Comparison of ENCODE assay signal across 12 cellular contexts in genomic region chr12:104460041-104460757, GRCh38. TPM values are rescaled to one million over a fixed set of nuclear protein-coding genes. Genes with fewer than 3 reads are reported as not detected.
DNase-seq lines count a peak whose midpoint lies in the region; ATAC-seq and TF ChIP-seq lines count a peak whose summit lies in the region.
"Had no signal": no experiment of that assay in that cellular context is flagged by ENCODE, and none has a peak within 500 bp of the region (broad histone marks: within the 10 kb centered on the region; RNA-seq: fewer than 3 reads in every experiment).

No MANE protein-coding gene starts in this region.

- peaks cover 80% of the 10 kb centered on the region for H3K79me2 ChIP-seq in MM.1S (ENCODE audit: low read length)
- peaks cover 69% of the 10 kb centered on the region for H3K79me2 ChIP-seq in neural cell (replicated peaks; ENCODE audit: insufficient read depth, low read length)

- H3K27ac Mint-ChIP-seq in CD8-positive, alpha-beta T cell, result peak overlapping the region; percentile 93

- no peak for TF ChIP-seq EP300 in neural cell (conservative IDR thresholded peaks at IDR 0.05; ENCODE audit: poor library complexity, severe bottlenecking)

- intact Hi-C loops in CD8-positive, alpha-beta T cell (cut with DNase I, micrococcal nuclease), result no loop called here

- DNase-seq in CD8-positive, alpha-beta T cell, result no peak
- DNase-seq in MM.1S (no peak), cerebellum (ENCODE audit: low spot score) (peak; percentile 61), dermis blood vessel endothelial cell (no peak)
- DNase-seq: DMS79, NCI-H2171, retina, SW 1271 had no signal

- no peak for TF ChIP-seq RAD21 in neural cell (conservative IDR thresholded peaks at IDR 0.05)

- peaks cover 74% of the 10 kb centered on the region for H3K4me1 ChIP-seq in CD8-positive, alpha-beta T cell (ENCODE audit: insufficient read depth, low read length)
- peaks cover 39% of the 10 kb centered on the region for H3K4me1 ChIP-seq in MM.1S (ENCODE audit: low read length)

- H4K20me1 ChIP-seq in MM.1S (ENCODE audit: insufficient read depth, low read length) (no peaks in the 10 kb centered on the region), neural cell (ENCODE audit: insufficient read depth) (no peaks in the 10 kb centered on the region)

- peaks cover 66% of the 10 kb centered on the region for H3K4me1 Mint-ChIP-seq in CD8-positive, alpha-beta T cell (ENCODE audit: low read depth)

- no peaks in the 10 kb centered on the region for H3K9me3 ChIP-seq in CD8-positive, alpha-beta T cell (ENCODE audit: low read length)
- no peaks in the 10 kb centered on the region for H3K9me3 ChIP-seq in MM.1S (replicated peaks; ENCODE audit: insufficient read depth, low read length)
- no peaks in the 10 kb centered on the region for H3K9me3 ChIP-seq in neural cell (ENCODE audit: low read length)

- peak overlapping the region; percentile 99 for H3K4me3 Mint-ChIP-seq in CD8-positive, alpha-beta T cell

- no peaks in the 10 kb centered on the region for H3K9me3 Mint-ChIP-seq in CD8-positive, alpha-beta T cell

- H3K9me2 ChIP-seq in MM.1S (replicated peaks; ENCODE audit: insufficient read depth, low read length), result no peaks in the 10 kb centered on the region
- H3K9me2 ChIP-seq in neural cell (ENCODE audit: insufficient read depth, low read length), result no peaks in the 10 kb centered on the region

- no peaks in the 10 kb centered on the region for H3K27me3 ChIP-seq in CD8-positive, alpha-beta T cell (ENCODE audit: insufficient read depth, low read length)
- H3K27me3 ChIP-seq in MM.1S (replicated peaks; ENCODE audit: insufficient read depth, low read length) (no peaks in the 10 kb centered on the region), neural cell (ENCODE audit: insufficient read depth, low read depth, low read length) (no peaks in the 10 kb centered on the region)

- POLR2A ChIA-PET in CD8-positive, alpha-beta T cell (lab: Charles Lee), result interaction anchor here (0.8 to 4.0 kb wide), 3 partner anchors 12 to 108 kb away, joined by 3 to 25 read pairs (median 5); no protein-coding TSS in a partner anchor

- no peak for TF ChIP-seq CTCF in CD8-positive, alpha-beta T cell (IDR thresholded peaks at IDR 0.05)
- no peak for TF ChIP-seq CTCF in MM.1S (IDR thresholded peaks at IDR 0.05; ENCODE audit: low read length)
- TF ChIP-seq CTCF in neural cell (IDR thresholded peaks at IDR 0.05; ENCODE audit: poor library complexity, severe bottlenecking), result no peak

- H3K9ac ChIP-seq in MM.1S (ENCODE audit: low read length), result peak overlapping the region; percentile 81; the same call in 1 of the 2 replicates
- peak overlapping the region; percentile 82 for H3K9ac ChIP-seq in neural cell (ENCODE audit: low read length)

- H3K4me2 ChIP-seq in MM.1S (ENCODE audit: low read depth, low read length) (peak overlapping the region; percentile 95), neural cell (ENCODE audit: low read length) (peak overlapping the region; percentile 83)

- no peaks in the 10 kb centered on the region for H3K27me3 Mint-ChIP-seq in CD8-positive, alpha-beta T cell (ENCODE audit: low read depth)

- no peak for ATAC-seq in CD8-positive, alpha-beta T cell
- ATAC-seq in GM18861 (IDR thresholded peaks at IDR 0.05; ENCODE audit: unreplicated experiment) (no peak), HG03571 (IDR thresholded peaks at IDR 0.05; ENCODE audit: unreplicated experiment) (no peak), GM19463 (IDR thresholded peaks at IDR 0.05; ENCODE audit: unreplicated experiment) (no peak)

- no peaks in the 10 kb centered on the region for H3K36me3 ChIP-seq in CD8-positive, alpha-beta T cell (ENCODE audit: insufficient read depth, low read length)
- H3K36me3 ChIP-seq in MM.1S (replicated peaks; ENCODE audit: insufficient read depth, low read length) (no peaks in the 10 kb centered on the region), neural cell (ENCODE audit: insufficient read depth, low read length) (no peaks in the 10 kb centered on the region)

- no peak overlapping the region for H2AFZ ChIP-seq in MM.1S (ENCODE audit: low read length)
- H2AFZ ChIP-seq in neural cell (ENCODE audit: low read depth, low read length), result no peak overlapping the region

- H3K4me3 ChIP-seq in CD8-positive, alpha-beta T cell (ENCODE audit: low read depth, low read length), result peak overlapping the region; percentile 88
- H3K4me3 ChIP-seq in MM.1S (ENCODE audit: low read length), result peak overlapping the region; percentile 91
- H3K4me3 ChIP-seq in neural cell (ENCODE audit: low read length), result peak overlapping the region; percentile 88

- H3F3A ChIP-seq in MM.1S (ENCODE audit: insufficient read depth, low read length) (peaks cover 39% of the 10 kb centered on the region), neural cell (ENCODE audit: insufficient read depth, low read length, poor library complexity, severe bottlenecking) (no peaks in the 10 kb centered on the region)

- H3K27ac ChIP-seq in CD8-positive, alpha-beta T cell (ENCODE audit: low read depth, low read length), result peak overlapping the region; percentile 70
- peak overlapping the region; percentile 91; the same call in 1 of the 2 replicates for H3K27ac ChIP-seq in MM.1S (ENCODE audit: low read length)
- no peak overlapping the region for H3K27ac ChIP-seq in neural cell (ENCODE audit: low read length)

- CTCF ChIA-PET in CD8-positive, alpha-beta T cell (lab: Charles Lee), result interaction anchor here (0.7 to 3.2 kb wide), 6 partner anchors 16 to 200 kb away, joined by 3 to 15 read pairs (median 4); no protein-coding TSS in a partner anchor

- H3K36me3 Mint-ChIP-seq in CD8-positive, alpha-beta T cell, result peaks cover 13% of the 10 kb centered on the region

TF ChIP-seq in neural cell, 6 proteins besides CTCF, POLR2A, EP300 and RAD21:
- TF ChIP-seq SMC3 (conservative IDR thresholded peaks at IDR 0.05; ENCODE audit: poor library complexity) (no peak), REST (IDR thresholded peaks at IDR 0.05; ENCODE audit: borderline replicate concordance) (no peak), POLR2AphosphoS5 (IDR thresholded peaks at IDR 0.05) (no peak), TAF1 (IDR thresholded peaks at IDR 0.05; ENCODE audit: low read depth) (no peak), MXI1 (conservative IDR thresholded peaks at IDR 0.05; ENCODE audit: poor library complexity, severe bottlenecking) (no peak), EZH2 (IDR thresholded peaks at IDR 0.05; ENCODE audit: borderline replicate concordance, insufficient read depth, low read length, poor library complexity, severe bottlenecking) (no peak)

RNA-seq across cellular contexts. Expression of gene CHST11, which starts 3.5 kb away (rescaled TPM):
- 10 to 100 TPM; 29.1 to 35.5 TPM for total RNA-seq in CD8-positive, alpha-beta T cell
- total RNA-seq in cerebellum (27.9 TPM), dermis blood vessel endothelial cell (7.6 and 10.0 TPM in 2 replicates)
- polyA plus RNA-seq in neural cell, result 14.5 and 15.0 TPM in 2 replicates
- 49.4 and 51.5 TPM in 2 replicates for polyA minus RNA-seq in neural cell
